9 cellular contexts compared by ENCODE assay signal in the genomic region with DNA sequence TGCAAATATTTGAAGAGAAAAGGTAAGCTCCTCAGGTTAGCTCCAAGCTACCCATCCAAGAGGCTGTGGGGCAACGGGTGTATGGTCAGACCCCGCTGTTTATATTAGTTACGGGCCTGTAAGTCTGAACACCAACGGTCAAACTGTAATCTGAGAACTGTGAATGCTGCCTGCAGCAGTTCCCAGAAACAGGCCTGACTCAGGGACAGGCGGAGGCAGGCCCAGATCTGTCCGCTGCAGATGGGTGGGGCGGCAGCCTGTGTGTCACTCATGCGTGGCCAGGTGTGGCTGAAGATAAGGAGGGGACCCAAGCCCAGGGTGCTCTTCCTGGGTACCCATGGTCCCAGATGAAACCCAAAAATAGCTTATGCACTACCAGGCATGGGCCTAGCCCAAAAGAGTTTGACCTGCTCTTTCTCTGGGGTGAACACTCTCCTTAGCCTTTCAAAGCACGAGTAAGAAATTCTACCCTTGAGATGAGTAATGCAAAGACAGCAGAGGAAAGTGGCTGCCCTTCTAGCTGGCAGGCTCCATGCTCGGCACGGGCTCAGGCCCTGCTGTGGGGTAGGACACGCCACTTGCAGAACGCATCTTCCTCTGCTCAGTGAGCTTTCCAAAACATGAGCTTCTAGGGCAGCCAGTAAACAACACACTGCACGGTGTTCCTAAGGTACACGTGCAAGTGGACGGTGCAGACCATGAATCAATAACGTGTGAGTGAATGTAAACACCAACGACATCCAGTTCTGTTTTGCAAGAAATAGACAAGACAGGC. TPM values are rescaled to one million over a fixed set of nuclear protein-coding genes. Genes with fewer than 3 reads are reported as not detected.
DNase-seq lines count a peak whose midpoint lies in the region; ATAC-seq and TF ChIP-seq lines count a peak whose summit lies in the region.
"Had no signal": no experiment of that assay in that cellular context is flagged by ENCODE, and none has a peak within 500 bp of the region (broad histone marks: within the 10 kb centered on the region; RNA-seq: fewer than 3 reads in every experiment).

No MANE protein-coding gene starts in this region.

- H3K27ac ChIP-seq in PC-3 (ENCODE audit: low read length): peak overlapping the region; percentile 91
- H3K27ac ChIP-seq in esophagus squamous epithelium: peak overlapping the region; percentile 58 to 83 (median 70)

- H3K36me3 ChIP-seq in PC-3 (ENCODE audit: low read depth, low read length): no peaks in the 10 kb centered on the region; the same call in 1 of the 2 replicates
- H3K36me3 ChIP-seq in esophagus squamous epithelium: peaks cover 10 to 73% (median 12%) of the 10 kb centered on the region in 3 donors
- H3K36me3 ChIP-seq in H7 (replicated peaks; ENCODE audit: control insufficient read depth, insufficient read depth, low read length): peaks cover 16% of the 10 kb centered on the region

- H3K4me3 ChIP-seq in PC-3 (ENCODE audit: low read length): peak overlapping the region; percentile 30; the same call in 1 of the 2 replicates
- no peak overlapping the region for H3K4me3 ChIP-seq in esophagus squamous epithelium
- H3K4me3 ChIP-seq in skeletal muscle cell (ENCODE audit: low read depth, low read length): no peak overlapping the region
- no peak overlapping the region for H3K4me3 ChIP-seq in H7 (ENCODE audit: insufficient read depth, low read depth, low read length)

- TF ChIP-seq POLR2A in esophagus squamous epithelium (IDR thresholded peaks at IDR 0.05): no peak

- H3F3A ChIP-seq in PC-3 (ENCODE audit: low read length, unreplicated experiment): peaks cover 5% of the 10 kb centered on the region

- no TSS peak for BruUV-seq in PC-3 (replicated peaks; lab: Mats Ljungman, UMichigan)

- peak overlapping the region; percentile 74 for H3K4me2 ChIP-seq in PC-3 (ENCODE audit: low read length)

- peak overlapping the region; percentile 57 for H3K9ac ChIP-seq in PC-3 (ENCODE audit: low read length)

- H3K27me3 ChIP-seq in PC-3 (ENCODE audit: low read length) (no peaks in the 10 kb centered on the region), esophagus squamous epithelium (no peaks in the 10 kb centered on the region), H7 (ENCODE audit: control insufficient read depth, insufficient read depth, low read length) (no peaks in the 10 kb centered on the region)

- no peaks in the 10 kb centered on the region for H3K9me2 ChIP-seq in PC-3 (replicated peaks; ENCODE audit: low read length)

- peak overlapping the region; percentile 72 for H2AFZ ChIP-seq in PC-3 (ENCODE audit: low read length)

- WGBS in esophagus squamous epithelium, 2 donors: 28 to 36% methylated on average over 11 to 12 of the region's 18 CpGs

- TF ChIP-seq CTCF in PC-3 (conservative IDR thresholded peaks at IDR 0.05; ENCODE audit: low read depth, low read length) (no peak), esophagus squamous epithelium (IDR thresholded peaks at IDR 0.05) (no peak)

- no peaks in the 10 kb centered on the region for H4K20me1 ChIP-seq in PC-3 (ENCODE audit: low read length)

- POLR2A ChIA-PET in PC-3 (lab: Charles Lee; ENCODE audit: unreplicated experiment): interaction anchor here (0.6 kb wide), 1 partner anchor 45 kb away, joined by 4 read pairs; the partner anchor contains the start of gene CAMSAP1

- H3K4me1 ChIP-seq in PC-3 (ENCODE audit: insufficient read depth, low read length) (peaks cover 11% of the 10 kb centered on the region), esophagus squamous epithelium (peaks cover 12 to 48% (median 22%) of the 10 kb centered on the region in 3 donors)

- CTCF ChIA-PET in PC-3 (lab: Charles Lee): no interaction called here

- intact Hi-C loops in PC-3 (cut with micrococcal nuclease): loop anchor here (2.0 kb wide), 1 partner anchor 25 kb away; no protein-coding TSS in a partner anchor
- intact Hi-C loops in esophagus squamous epithelium (cut with DNase I): no loop called here

- DNase-seq in HuH-7.5 (ENCODE audit: low spot score) (peak; percentile 73), PC-3 (peak; percentile 85), esophagus squamous epithelium (lab: John Stamatoyannopoulos, UW) (no peak), skeletal muscle cell (ENCODE audit: low read depth) (peak; percentile 48), H7 (no peak)
- no peak for DNase-seq in effector CD4-positive, alpha-beta T cell
- DNase-seq: T-cell had no signal

- no peaks in the 10 kb centered on the region for H3K9me3 ChIP-seq in PC-3 (ENCODE audit: low read length)
- no peaks in the 10 kb centered on the region for H3K9me3 ChIP-seq in esophagus squamous epithelium

- peaks cover 23% of the 10 kb centered on the region for H3K79me2 ChIP-seq in PC-3 (ENCODE audit: low read length)

- peak; percentile 99 for ATAC-seq in PC-3
- ATAC-seq in HG02973 (IDR thresholded peaks at IDR 0.05; ENCODE audit: unreplicated experiment): no peak
- no peak for ATAC-seq in GM18511 (IDR thresholded peaks at IDR 0.05; ENCODE audit: unreplicated experiment)
- ATAC-seq: T-cell had no signal

RNA-seq across cellular contexts. Expression of gene UBAC1, which starts 9.1 kb away (rescaled TPM):
- 65.9 and 77.3 TPM in 2 replicates for total RNA-seq in PC-3 (2014; rRNA removed)
- total RNA-seq in esophagus squamous epithelium: 10 to 100 TPM; 47.6 to 63.2 (median 54.3) TPM
- 74.6 and 77.0 TPM in 2 replicates for total RNA-seq in H7 (2014; rRNA removed; shearing (Covaris generic))

RNA-seq across cellular contexts. Expression of gene CAMSAP1, which starts 44.7 kb away (rescaled TPM):
- total RNA-seq in PC-3 (2014; rRNA removed) (16.4 and 32.0 TPM in 2 replicates), esophagus squamous epithelium (10 to 100 TPM; 31.2 to 85.3 (median 51.6) TPM)
- total RNA-seq in H7 (2014; rRNA removed; shearing (Covaris generic)): 26.3 and 34.6 TPM in 2 replicates

Comparison
In these comparisons a context has a peak if more than half of its experiments do, and no peak if none do; other contexts are left out.
1. DNase-seq: peak in HuH-7.5 (single experiment), PC-3 (single experiment) and skeletal muscle cell (single experiment); none in esophagus squamous epithelium (single experiment), H7 (single experiment) and effector CD4-positive, alpha-beta T cell (single experiment).